In genomic region chr1:45443580-45444446, GRCh38 we compare ENCODE assay signal across 30 cellular contexts.
"Had no signal": no experiment of that assay in that cellular context is flagged by ENCODE, and none has a peak within 500 bp of the region (broad histone marks: within the 10 kb centered on the region; RNA-seq: fewer than 3 reads in every experiment).

No MANE protein-coding gene starts in this region.

- H3K27ac Mint-ChIP-seq: activated CD4-positive, alpha-beta T cell treated with anti-CD3 and anti-CD28 coated beads, Interleukin-2, amount 10 ng/mL, durations not matched to agents 24 days and 14 days; activated CD8-positive, alpha-beta T cell treated with anti-CD3 and anti-CD28 coated beads for 36 hours; activated naive CD8-positive, alpha-beta T cell treated with anti-CD3 and anti-CD28 coated beads for 36 hours; activated T-cell treated with anti-CD3 and anti-CD28 coated beads, Interleukin-2, amount 50 U/mL, for 72 hours; activated T-helper 17 cell treated with anti-CD3 and anti-CD28 coated beads, Interleukin-2, amount 50 U/mL, for 72 hours had no signal

- H3K9me3 Mint-ChIP-seq: activated CD4-positive, alpha-beta T cell treated with anti-CD3 and anti-CD28 coated beads, Interleukin-2, amount 10 ng/mL, durations not matched to agents 24 days and 14 days; activated CD8-positive, alpha-beta T cell treated with anti-CD3 and anti-CD28 coated beads for 36 hours; activated naive CD8-positive, alpha-beta T cell treated with anti-CD3 and anti-CD28 coated beads for 36 hours; activated T-cell treated with anti-CD3 and anti-CD28 coated beads, Interleukin-2, amount 50 U/mL, for 72 hours; activated T-helper 17 cell treated with anti-CD3 and anti-CD28 coated beads, Interleukin-2, amount 50 U/mL, for 72 hours had no signal

- H3K4me3 Mint-ChIP-seq: activated CD4-positive, alpha-beta T cell treated with anti-CD3 and anti-CD28 coated beads, Interleukin-2, amount 10 ng/mL, durations not matched to agents 24 days and 14 days; activated CD8-positive, alpha-beta T cell treated with anti-CD3 and anti-CD28 coated beads for 36 hours; activated naive CD8-positive, alpha-beta T cell treated with anti-CD3 and anti-CD28 coated beads for 36 hours; activated T-cell treated with anti-CD3 and anti-CD28 coated beads, Interleukin-2, amount 50 U/mL, for 72 hours; activated T-helper 17 cell treated with anti-CD3 and anti-CD28 coated beads, Interleukin-2, amount 50 U/mL, for 72 hours had no signal

- H3K36me3 ChIP-seq: brain microvascular endothelial cell, SJCRH30 had no signal

- H3K27ac ChIP-seq: brain microvascular endothelial cell, KMS-11, SJCRH30, SK-N-MC had no signal

- H3K4me3 ChIP-seq: SJCRH30, SK-N-MC had no signal

- H3K4me1 Mint-ChIP-seq: activated CD4-positive, alpha-beta T cell treated with anti-CD3 and anti-CD28 coated beads, Interleukin-2, amount 10 ng/mL, durations not matched to agents 24 days and 14 days; activated T-helper 17 cell treated with anti-CD3 and anti-CD28 coated beads, Interleukin-2, amount 50 U/mL, for 72 hours had no signal

- H3K4me1 ChIP-seq: SJCRH30 had no signal

- DNase-seq: activated CD4-positive, alpha-beta T cell treated with anti-CD3 and anti-CD28 coated beads, Interleukin-2, amount 50 U/mL, for 4 hours; activated CD8-positive, alpha-beta T cell treated with anti-CD3 and anti-CD28 coated beads for 36 hours; activated effector memory CD4-positive, alpha-beta T cell treated with anti-CD3 and anti-CD28 coated beads, Interleukin-2, amount 50 U/mL, for 16 hours; activated naive CD4-positive, alpha-beta T cell; activated naive CD4-positive, alpha-beta T cell treated with anti-CD3 and anti-CD28 coated beads, Interleukin-2, amount 50 U/mL, for 16 hours; activated naive CD8-positive, alpha-beta T cell treated with anti-CD3 and anti-CD28 coated beads for 36 hours; activated T-cell treated with anti-CD3 and anti-CD28 coated beads, Interleukin-2, amount 50 U/mL, for 1 hour; activated T-cell treated with anti-CD3 and anti-CD28 coated beads, Interleukin-2, amount 50 U/mL, for 72 hours; amniotic stem cell; aorta; brain microvascular endothelial cell; central memory CD4-positive, alpha-beta T cell; NCI-H1092 treated with DMSO at 0.1 percent for 48 hours; NCI-H1417; NCI-H1694; NCI-H2029; NCI-H2107; NCI-H226; NCI-H446 treated with DMSO at 0.1 percent for 48 hours; NCI-H524; NCI-H69; NCI-H82; SHP77; SJCRH30; T1000 had no signal

- H3K9me3 ChIP-seq: SJCRH30 had no signal

- ATAC-seq: activated CD8-positive, alpha-beta T cell treated with anti-CD3 and anti-CD28 coated beads for 36 hours; activated T-cell treated with anti-CD3 and anti-CD28 coated beads, Interleukin-2, amount 50 U/mL, for 72 hours; activated T-helper 17 cell treated with anti-CD3 and anti-CD28 coated beads, Interleukin-2, amount 50 U/mL, for 72 hours; Panc1 had no signal

- H3K4me2 ChIP-seq: KMS-11 had no signal

- H3K27me3 ChIP-seq: brain microvascular endothelial cell, SJCRH30 had no signal

- H3K27me3 Mint-ChIP-seq: activated CD4-positive, alpha-beta T cell treated with anti-CD3 and anti-CD28 coated beads, Interleukin-2, amount 10 ng/mL, durations not matched to agents 24 days and 14 days; activated CD8-positive, alpha-beta T cell treated with anti-CD3 and anti-CD28 coated beads for 36 hours; activated naive CD8-positive, alpha-beta T cell treated with anti-CD3 and anti-CD28 coated beads for 36 hours; activated T-helper 17 cell treated with anti-CD3 and anti-CD28 coated beads, Interleukin-2, amount 50 U/mL, for 72 hours had no signal
